Comparison of ENCODE assay signal across 8 cellular contexts in genomic region chr14:74502236-74503019, GRCh38. TPM values are rescaled to one million over a fixed set of nuclear protein-coding genes. Genes with fewer than 3 reads are reported as not detected.
DNase-seq lines count a peak whose midpoint lies in the region; ATAC-seq and TF ChIP-seq lines count a peak whose summit lies in the region.

No MANE protein-coding gene starts in this region.

- intact Hi-C loops in Right ventricle myocardium superior (cut with DNase I) (loop anchor here (10.0 kb wide), 1 partner anchor 102 kb away; no protein-coding TSS in a partner anchor), Right ventricle myocardium inferior (cut with DNase I) (loop anchor here (5.0 kb wide), 1 partner anchor 110 kb away; the partner anchor contains the start of gene LTBP2)

- DNase-seq in Right ventricle myocardium superior = peak; percentile 26
- no peak for DNase-seq in Right ventricle myocardium inferior (ENCODE audit: missing footprints)
- peak; percentile 10 to 47 for DNase-seq in NCI-H526 (lab: John Stamatoyannopoulos, UW)
- DNase-seq in chondrocyte (ENCODE audit: low spot score) = no peak
- DNase-seq in nephron progenitor cell = peak; percentile 44
- no peak for DNase-seq in stimulated activated CD4-positive, alpha-beta T cell treated with anti-CD3 and anti-CD28 coated beads, Interleukin-2, amount 100 ng/mL, for 24 hours

- H3K9me3 Mint-ChIP-seq in chondrocyte (ENCODE audit: low read depth) = no peaks in the 10 kb centered on the region
- no peaks in the 10 kb centered on the region for H3K9me3 Mint-ChIP-seq in nephron progenitor cell

- H3K27me3 Mint-ChIP-seq in chondrocyte (ENCODE audit: low read depth) = no peaks in the 10 kb centered on the region
- H3K27me3 Mint-ChIP-seq in nephron progenitor cell (ENCODE audit: low read depth, poor library complexity) = no peaks in the 10 kb centered on the region

- H3K36me3 Mint-ChIP-seq in chondrocyte (ENCODE audit: low read depth) (peaks cover 8% of the 10 kb centered on the region), nephron progenitor cell (ENCODE audit: low read depth) (peaks cover 5% of the 10 kb centered on the region)

- H3K4me1 Mint-ChIP-seq in chondrocyte (ENCODE audit: low read depth) = peaks cover 21% of the 10 kb centered on the region
- H3K4me1 Mint-ChIP-seq in nephron progenitor cell = peaks cover 22% of the 10 kb centered on the region

- peak overlapping the region; percentile 45 for H3K27ac Mint-ChIP-seq in chondrocyte (ENCODE audit: unreplicated experiment)
- H3K27ac Mint-ChIP-seq in nephron progenitor cell = no peak overlapping the region

- TF ChIP-seq CTCF in chondrocyte (IDR thresholded peaks at IDR 0.05) = peak; percentile 79
- peak; percentile 44 for TF ChIP-seq CTCF in nephron progenitor cell (IDR thresholded peaks at IDR 0.05)

- no peak for ATAC-seq in Right ventricle myocardium superior (ENCODE audit: poor library complexity)
- ATAC-seq in Right ventricle myocardium inferior = no peak
- no peak for ATAC-seq in HG02571 (IDR thresholded peaks at IDR 0.05; ENCODE audit: unreplicated experiment)
- no peak for ATAC-seq in HG02981 (IDR thresholded peaks at IDR 0.05; ENCODE audit: unreplicated experiment)

- no peak overlapping the region for H3K4me3 Mint-ChIP-seq in chondrocyte (ENCODE audit: unreplicated experiment)
- no peak overlapping the region for H3K4me3 Mint-ChIP-seq in nephron progenitor cell

RNA-seq across cellular contexts. Expression of gene ISCA2, which starts 8.9 kb away (rescaled TPM):
- 38.3 TPM for total RNA-seq in Right ventricle myocardium superior
- total RNA-seq in Right ventricle myocardium inferior = 38.4 TPM
- 16.6 to 18.9 TPM (median 16.9 TPM) in 3 replicates for total RNA-seq in chondrocyte

RNA-seq across cellular contexts. Expression of gene NPC2, which starts 9.3 kb away (rescaled TPM):
- 75.8 TPM for total RNA-seq in Right ventricle myocardium superior
- total RNA-seq in Right ventricle myocardium inferior = 87.1 TPM
- total RNA-seq in chondrocyte = 209 to 313 TPM (median 212 TPM) in 3 replicates

Comparison
In these comparisons a context has a peak if more than half of its experiments do, and no peak if none do; other contexts are left out.
1. DNase-seq: peak in Right ventricle myocardium superior (single experiment), NCI-H526 (2 of 2) and nephron progenitor cell (single experiment); none in Right ventricle myocardium inferior (single experiment), chondrocyte (single experiment) and stimulated activated CD4-positive, alpha-beta T cell treated with anti-CD3 and anti-CD28 coated beads, Interleukin-2, amount 100 ng/mL, for 24 hours (0 of 2).